Comparison of ENCODE assay signal across 30 cellular contexts in genomic region chr1:222084048-222084447, GRCh38.
"Had no signal": no experiment of that assay in that cellular context is flagged by ENCODE, and none has a peak within 500 bp of the region (broad histone marks: within the 10 kb centered on the region; RNA-seq: fewer than 3 reads in every experiment).

No MANE protein-coding gene starts in this region.

- H3K9me3 ChIP-seq: colonic mucosa, esophagus squamous epithelium had no signal

- H3K36me3 ChIP-seq: breast epithelium, cardiac muscle cell, colonic mucosa, esophagus squamous epithelium, heart left ventricle, WERI-Rb-1 had no signal

- FAIRE-seq: endometrium, endothelial cell of umbilical vein had no signal

- H3K27ac ChIP-seq: breast epithelium, cardiac muscle cell, colonic mucosa, epithelial cell of prostate, esophagus squamous epithelium, heart left ventricle, WERI-Rb-1 had no signal

- DNase-seq: activated B cell treated with CpG ODN at 0.5 μM for 24 hours; activated CD4-positive, alpha-beta T cell treated with anti-CD3 and anti-CD28 coated beads for 48 hours; activated CD4-positive, alpha-beta T cell treated with anti-CD3 and anti-CD28 coated beads, Interleukin-2, amount 50 U/mL, for 1 hour; activated CD4-positive, alpha-beta T cell treated with anti-CD3 and anti-CD28 coated beads, Interleukin-2, amount 50 U/mL, for 48 hours; activated CD8-positive, alpha-beta memory T cell treated with anti-CD3 and anti-CD28 coated beads for 24 hours; activated CD8-positive, alpha-beta T cell treated with anti-CD3 and anti-CD28 coated beads for 36 hours; activated effector memory CD4-positive, alpha-beta T cell treated with Interleukin-2 at 50 U/mL for 16 hours; activated gamma-delta T cell treated with Interleukin-2 at 50 U/mL for 16 hours; activated naive CD4-positive, alpha-beta T cell treated with anti-CD3 and anti-CD28 coated beads, Interleukin-2, amount 50 U/mL, for 16 hours; activated naive CD4-positive, alpha-beta T cell treated with Interleukin-2 at 50 U/mL for 16 hours; activated T-cell treated with anti-CD3 and anti-CD28 coated beads, Interleukin-2, amount 50 U/mL, for 4 hours; amygdala; aorta; central memory CD4-positive, alpha-beta T cell; cerebellar nuclear complex; colonic mucosa; effector CD8-positive, alpha-beta T cell; esophagus squamous epithelium; foreskin melanocyte; glutamatergic neuron; heart left ventricle; T-helper 2 cell; WERI-Rb-1 had no signal

- H3K4me1 ChIP-seq: breast epithelium, colonic mucosa, heart left ventricle had no signal

- ATAC-seq: activated CD4-positive, CD25-positive, alpha-beta regulatory T cell treated with anti-CD3 and anti-CD28 coated beads, Interleukin-2, amount 50 U/mL, for 24 hours; activated CD8-positive, alpha-beta T cell treated with anti-CD3 and anti-CD28 coated beads for 36 hours; activated T-cell treated with anti-CD3 and anti-CD28 coated beads, Interleukin-2, amount 50 U/mL, for 4 hours; activated T-helper 17 cell treated with anti-CD3 and anti-CD28 coated beads, Interleukin-2, amount 50 U/mL, for 72 hours had no signal

- H3K4me3 ChIP-seq: breast epithelium, cardiac muscle cell, colonic mucosa, esophagus squamous epithelium, heart left ventricle had no signal

- H3K27me3 ChIP-seq: breast epithelium, cardiac muscle cell, colonic mucosa, esophagus squamous epithelium, heart left ventricle had no signal
